Comparison of ENCODE assay signal across 20 cellular contexts in the genomic region with DNA sequence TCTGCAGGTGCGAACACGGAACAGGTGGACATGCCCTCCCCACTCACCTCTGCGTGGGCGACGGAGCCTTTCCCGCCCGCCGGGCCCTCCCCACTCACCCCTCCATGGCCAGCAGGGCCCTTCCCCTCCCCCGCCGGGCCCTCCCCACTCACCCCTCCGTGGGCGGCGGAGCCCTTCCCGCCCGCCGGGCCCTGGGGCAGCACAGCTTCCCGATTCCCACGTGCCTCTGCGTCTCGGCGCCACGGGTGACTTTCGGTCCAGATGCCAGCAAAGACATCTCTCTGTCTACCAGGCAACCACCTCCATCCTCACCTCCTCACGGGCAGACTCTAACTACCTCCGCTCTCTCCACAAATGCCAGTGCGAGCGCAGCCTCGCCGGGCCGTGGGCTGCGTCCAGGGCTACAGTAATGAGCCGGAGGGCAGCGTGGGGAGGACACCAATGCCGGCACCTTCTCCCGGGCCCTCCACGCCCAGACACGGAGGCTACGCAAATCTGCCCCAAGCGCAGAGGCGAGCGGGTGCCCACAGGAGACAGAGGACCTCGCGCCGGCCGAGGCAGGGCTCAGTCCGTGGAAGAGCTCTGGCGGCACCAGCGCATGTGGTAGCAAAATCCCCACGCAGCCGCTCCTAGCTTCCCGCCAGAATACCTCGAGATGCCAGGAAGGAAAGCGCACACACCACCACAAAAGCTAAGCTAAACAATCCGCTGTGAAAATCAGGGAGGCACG. TPM values are rescaled to one million over a fixed set of nuclear protein-coding genes. Genes with fewer than 3 reads are reported as not detected.
"Had no signal": no experiment of that assay in that cellular context is flagged by ENCODE, and none has a peak within 500 bp of the region (broad histone marks: within the 10 kb centered on the region; RNA-seq: fewer than 3 reads in every experiment).

No MANE protein-coding gene starts in this region.

- ATAC-seq: activated CD4-positive, alpha-beta T cell treated with anti-CD3 and anti-CD28 coated beads for 36 hours; naive thymus-derived CD4-positive, alpha-beta T cell; pancreas; stimulated activated naive B cell treated with anti-CD40 and anti-IgM and Interleukin-4, amounts not matched to agents 10 μg/mL and 1 μg/mL and 100 μg/mL, for 72 hours; T-helper 17 cell had no signal

- H3K4me3 ChIP-seq: coronary artery, left lung, pancreas, sigmoid colon, thyroid gland had no signal

- H3K27ac ChIP-seq: brain microvascular endothelial cell, coronary artery, left lung, pancreas, sigmoid colon, thyroid gland had no signal

- DNase-seq: activated CD4-positive, alpha-beta T cell treated with anti-CD3 and anti-CD28 coated beads for 36 hours; activated CD4-positive, alpha-beta T cell treated with anti-CD3 and anti-CD28 coated beads, Interleukin-2, amount 50 U/mL, for 48 hours; activated naive CD4-positive, alpha-beta T cell; brain microvascular endothelial cell; erythroblast; foreskin melanocyte; glutamatergic neuron; hypothalamus; islet precursor cell; mesendoderm; naive thymus-derived CD4-positive, alpha-beta T cell; sigmoid colon; stimulated activated CD4-positive, alpha-beta T cell treated with anti-CD3 and anti-CD28 coated beads, Interleukin-4, amount 100 ng/mL, for 4 hours; stimulated activated naive B cell treated with anti-CD40 and anti-IgM and Interleukin-4, amounts not matched to agents 10 μg/mL and 1 μg/mL and 100 μg/mL, for 72 hours; T-helper 17 cell; thyroid gland had no signal

- H3K9me3 ChIP-seq: left lung, pancreas, sigmoid colon, thyroid gland had no signal

- H3K4me1 ChIP-seq: left lung, pancreas, sigmoid colon had no signal

- H3K36me3 ChIP-seq: pancreas had no signal

- H3K27me3 ChIP-seq: brain microvascular endothelial cell, left lung, pancreas, sigmoid colon, thyroid gland had no signal

RNA-seq across cellular contexts. Expression of a gene that starts 21.8 kb away (rescaled TPM):
- total RNA-seq: activated CD4-positive, alpha-beta T cell treated with anti-CD3 and anti-CD28 coated beads for 36 hours; activated T-helper 1 cell treated with anti-CD3 and anti-CD28 coated beads, Interleukin-12 subunit alpha, Interleukin-12 subunit beta, Interleukin-2, Interleukin-4 antibody, amounts not matched to agents 30 ng/mL and 10 ng/mL and 1 ng/mL, durations not matched to agents 14 hours and 24 hours and 36 hours had no signal
